1 cellular context compared by ENCODE assay signal in the genomic region with DNA sequence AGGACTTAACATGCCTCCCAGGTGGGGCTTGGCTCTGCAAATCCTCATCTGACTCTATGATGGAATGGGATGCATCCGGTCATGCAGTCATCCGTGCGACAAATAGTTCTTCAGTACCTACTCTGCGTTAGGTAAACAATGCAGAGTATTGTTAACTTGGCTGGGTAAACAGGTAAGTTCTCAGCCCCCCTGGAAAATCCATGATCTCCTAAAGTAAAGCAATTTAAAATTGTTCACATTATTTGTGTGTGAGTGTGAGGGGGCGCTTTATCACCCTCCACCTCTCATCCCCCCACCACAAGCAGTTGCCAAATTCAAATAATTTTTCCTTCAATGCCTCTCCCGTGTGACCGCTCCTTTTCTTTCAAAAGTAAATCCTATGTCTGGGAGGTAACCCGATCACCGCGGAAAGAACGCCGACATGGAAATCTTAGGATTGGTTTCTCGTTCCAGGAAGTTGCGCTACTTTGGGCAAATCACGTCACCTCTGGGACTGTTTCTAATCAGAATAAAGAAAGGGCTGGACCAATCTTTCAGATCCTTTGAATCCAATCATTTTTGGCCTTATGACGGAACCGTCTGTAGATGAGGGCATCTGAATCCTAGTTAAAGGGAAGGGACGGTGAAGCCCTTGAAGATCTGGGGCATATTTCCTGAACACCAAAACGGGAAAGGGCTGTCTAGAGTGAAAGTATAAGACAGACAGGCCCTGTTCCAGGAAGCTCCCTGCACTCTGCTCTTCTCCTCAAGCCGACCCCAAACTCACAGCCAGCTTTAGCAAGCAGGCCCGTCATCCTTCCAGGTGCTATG.
TF ChIP-seq lines count a peak whose summit lies in the region.

No MANE protein-coding gene starts in this region.

TF ChIP-seq in HepG2, 621 proteins besides CTCF, POLR2A, EP300 and RAD21 (continued from another document):
- TF ChIP-seq AHDC1 (CRISPR knock-in tag; IDR thresholded peaks at IDR 0.05; ENCODE audit: borderline replicate concordance) (no peak), KLF9 (CRISPR knock-in tag; IDR thresholded peaks at IDR 0.05; ENCODE audit: low read depth) (no peak), ZNF782 (CRISPR knock-in tag; IDR thresholded peaks at IDR 0.05; ENCODE audit: borderline replicate concordance) (no peak), CREB1 (IDR thresholded peaks at IDR 0.05) (no peak), CREB1 (CRISPR knock-in tag; IDR thresholded peaks at IDR 0.05) (no peak), MED8 (CRISPR knock-in tag; IDR thresholded peaks at IDR 0.05; ENCODE audit: insufficient replicate concordance) (no peak), ZFX (CRISPR knock-in tag; IDR thresholded peaks at IDR 0.05; ENCODE audit: low read depth) (peak; percentile 29; the same call in 1 of the 2 replicates), ZNF251 (CRISPR knock-in tag; IDR thresholded peaks at IDR 0.05) (no peak), CBX1 (IDR thresholded peaks at IDR 0.05; ENCODE audit: low read depth) (no peak), ELF3 (CRISPR knock-in tag; IDR thresholded peaks at IDR 0.05) (0 out of 2 replicates have a peak, but pooled peaks have one; percentile 7)
- TF ChIP-seq, protein P1, sequence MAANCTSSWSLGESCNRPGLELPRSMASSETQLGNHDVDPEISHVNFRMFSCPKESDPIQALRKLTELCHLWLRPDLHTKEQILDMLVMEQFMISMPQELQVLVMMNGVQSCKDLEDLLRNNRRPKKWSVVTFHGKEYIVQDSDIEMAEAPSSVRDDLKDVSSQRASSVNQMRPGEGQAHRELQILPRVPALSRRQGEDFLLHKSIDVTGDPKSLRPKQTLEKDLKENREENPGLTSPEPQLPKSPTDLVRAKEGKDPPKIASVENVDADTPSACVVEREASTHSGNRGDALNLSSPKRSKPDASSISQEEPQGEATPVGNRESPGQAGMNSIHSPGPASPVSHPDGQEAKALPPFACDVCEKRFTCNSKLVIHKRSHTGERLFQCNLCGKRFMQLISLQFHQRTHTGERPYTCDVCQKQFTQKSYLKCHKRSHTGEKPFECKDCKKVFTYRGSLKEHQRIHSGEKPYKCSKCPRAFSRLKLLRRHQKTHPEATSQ (CRISPR knock-in tag; IDR thresholded peaks at IDR 0.05; ENCODE audit: borderline replicate concordance): no peak
- TF ChIP-seq, protein P2, sequence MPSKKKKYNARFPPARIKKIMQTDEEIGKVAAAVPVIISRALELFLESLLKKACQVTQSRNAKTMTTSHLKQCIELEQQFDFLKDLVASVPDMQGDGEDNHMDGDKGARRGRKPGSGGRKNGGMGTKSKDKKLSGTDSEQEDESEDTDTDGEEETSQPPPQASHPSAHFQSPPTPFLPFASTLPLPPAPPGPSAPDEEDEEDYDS (CRISPR knock-in tag; IDR thresholded peaks at IDR 0.05): no peak
